ENCODE assay signal across 1 cellular context in the genomic region with DNA sequence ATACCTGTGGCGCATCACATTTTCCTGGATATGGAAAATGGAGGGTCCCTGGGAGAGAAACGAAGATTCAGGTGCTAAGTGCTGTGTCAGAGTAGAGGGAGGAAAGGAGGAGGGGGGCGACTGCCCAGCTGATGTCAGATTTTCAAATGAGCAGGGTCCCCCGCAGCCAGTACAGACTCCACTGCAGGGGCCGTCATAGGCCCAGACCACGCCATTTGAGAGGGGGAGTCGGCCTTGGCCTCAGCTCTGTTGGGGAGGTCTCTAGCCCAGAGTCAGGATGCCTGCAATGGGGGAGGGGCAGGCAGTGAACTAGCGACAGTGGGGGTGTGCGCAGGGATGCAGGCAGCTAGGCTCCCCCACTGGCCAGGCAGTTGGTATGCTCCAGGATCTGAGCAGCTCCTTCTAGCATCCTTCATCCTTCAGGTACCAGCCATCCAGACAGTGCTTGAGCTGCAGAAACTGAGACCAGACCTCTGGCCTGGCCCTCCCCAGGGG.
TF ChIP-seq lines count a peak whose summit lies in the region.

Gene BSCL2, minus strand, starts transcription at position 148 of the 495 bp plus-strand sequence. CDS start 229 bp downstream, outside the sequence.
Gene GNG3, plus strand, starts transcription at position 400 of the 495 bp plus-strand sequence. CDS start 620 bp downstream, outside the sequence.

TF ChIP-seq in WTC11, 78 proteins besides CTCF, POLR2A, EP300 and RAD21 (continued from another document and continues in another):
- TF ChIP-seq, protein P1, sequence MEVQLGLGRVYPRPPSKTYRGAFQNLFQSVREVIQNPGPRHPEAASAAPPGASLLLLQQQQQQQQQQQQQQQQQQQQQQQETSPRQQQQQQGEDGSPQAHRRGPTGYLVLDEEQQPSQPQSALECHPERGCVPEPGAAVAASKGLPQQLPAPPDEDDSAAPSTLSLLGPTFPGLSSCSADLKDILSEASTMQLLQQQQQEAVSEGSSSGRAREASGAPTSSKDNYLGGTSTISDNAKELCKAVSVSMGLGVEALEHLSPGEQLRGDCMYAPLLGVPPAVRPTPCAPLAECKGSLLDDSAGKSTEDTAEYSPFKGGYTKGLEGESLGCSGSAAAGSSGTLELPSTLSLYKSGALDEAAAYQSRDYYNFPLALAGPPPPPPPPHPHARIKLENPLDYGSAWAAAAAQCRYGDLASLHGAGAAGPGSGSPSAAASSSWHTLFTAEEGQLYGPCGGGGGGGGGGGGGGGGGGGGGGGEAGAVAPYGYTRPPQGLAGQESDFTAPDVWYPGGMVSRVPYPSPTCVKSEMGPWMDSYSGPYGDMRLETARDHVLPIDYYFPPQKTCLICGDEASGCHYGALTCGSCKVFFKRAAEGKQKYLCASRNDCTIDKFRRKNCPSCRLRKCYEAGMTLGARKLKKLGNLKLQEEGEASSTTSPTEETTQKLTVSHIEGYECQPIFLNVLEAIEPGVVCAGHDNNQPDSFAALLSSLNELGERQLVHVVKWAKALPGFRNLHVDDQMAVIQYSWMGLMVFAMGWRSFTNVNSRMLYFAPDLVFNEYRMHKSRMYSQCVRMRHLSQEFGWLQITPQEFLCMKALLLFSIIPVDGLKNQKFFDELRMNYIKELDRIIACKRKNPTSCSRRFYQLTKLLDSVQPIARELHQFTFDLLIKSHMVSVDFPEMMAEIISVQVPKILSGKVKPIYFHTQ (CRISPR knock-in tag; IDR thresholded peaks at IDR 0.05): no peak
- 0 out of 2 replicates have a peak, but pooled peaks have one; percentile 45 for TF ChIP-seq E2F1 (CRISPR knock-in tag; IDR thresholded peaks at IDR 0.05)
- TF ChIP-seq ERG (CRISPR knock-in tag; IDR thresholded peaks at IDR 0.05): no peak
- TF ChIP-seq CREM (CRISPR knock-in tag; IDR thresholded peaks at IDR 0.05): no peak
- no peak for TF ChIP-seq ZNF671 (CRISPR knock-in tag; IDR thresholded peaks at IDR 0.05)
- no peak for TF ChIP-seq SOX15 (CRISPR knock-in tag; IDR thresholded peaks at IDR 0.05)
- TF ChIP-seq TEAD4 (CRISPR knock-in tag; IDR thresholded peaks at IDR 0.05): no peak
- TF ChIP-seq E2F5 (CRISPR knock-in tag; IDR thresholded peaks at IDR 0.05): 0 out of 2 replicates have a peak, but pooled peaks have one; percentile 29
- TF ChIP-seq ZNF512 (CRISPR knock-in tag; IDR thresholded peaks at IDR 0.05; ENCODE audit: borderline replicate concordance): no peak
- TF ChIP-seq TEAD1 (CRISPR knock-in tag; IDR thresholded peaks at IDR 0.05): peak; percentile 86; the same call in 1 of the 2 replicates
- no peak for TF ChIP-seq RELA (CRISPR knock-in tag; IDR thresholded peaks at IDR 0.05; ENCODE audit: borderline replicate concordance)
- no peak for TF ChIP-seq IRF2 (CRISPR knock-in tag; IDR thresholded peaks at IDR 0.05; ENCODE audit: borderline replicate concordance, low read depth)
- TF ChIP-seq, protein P2, sequence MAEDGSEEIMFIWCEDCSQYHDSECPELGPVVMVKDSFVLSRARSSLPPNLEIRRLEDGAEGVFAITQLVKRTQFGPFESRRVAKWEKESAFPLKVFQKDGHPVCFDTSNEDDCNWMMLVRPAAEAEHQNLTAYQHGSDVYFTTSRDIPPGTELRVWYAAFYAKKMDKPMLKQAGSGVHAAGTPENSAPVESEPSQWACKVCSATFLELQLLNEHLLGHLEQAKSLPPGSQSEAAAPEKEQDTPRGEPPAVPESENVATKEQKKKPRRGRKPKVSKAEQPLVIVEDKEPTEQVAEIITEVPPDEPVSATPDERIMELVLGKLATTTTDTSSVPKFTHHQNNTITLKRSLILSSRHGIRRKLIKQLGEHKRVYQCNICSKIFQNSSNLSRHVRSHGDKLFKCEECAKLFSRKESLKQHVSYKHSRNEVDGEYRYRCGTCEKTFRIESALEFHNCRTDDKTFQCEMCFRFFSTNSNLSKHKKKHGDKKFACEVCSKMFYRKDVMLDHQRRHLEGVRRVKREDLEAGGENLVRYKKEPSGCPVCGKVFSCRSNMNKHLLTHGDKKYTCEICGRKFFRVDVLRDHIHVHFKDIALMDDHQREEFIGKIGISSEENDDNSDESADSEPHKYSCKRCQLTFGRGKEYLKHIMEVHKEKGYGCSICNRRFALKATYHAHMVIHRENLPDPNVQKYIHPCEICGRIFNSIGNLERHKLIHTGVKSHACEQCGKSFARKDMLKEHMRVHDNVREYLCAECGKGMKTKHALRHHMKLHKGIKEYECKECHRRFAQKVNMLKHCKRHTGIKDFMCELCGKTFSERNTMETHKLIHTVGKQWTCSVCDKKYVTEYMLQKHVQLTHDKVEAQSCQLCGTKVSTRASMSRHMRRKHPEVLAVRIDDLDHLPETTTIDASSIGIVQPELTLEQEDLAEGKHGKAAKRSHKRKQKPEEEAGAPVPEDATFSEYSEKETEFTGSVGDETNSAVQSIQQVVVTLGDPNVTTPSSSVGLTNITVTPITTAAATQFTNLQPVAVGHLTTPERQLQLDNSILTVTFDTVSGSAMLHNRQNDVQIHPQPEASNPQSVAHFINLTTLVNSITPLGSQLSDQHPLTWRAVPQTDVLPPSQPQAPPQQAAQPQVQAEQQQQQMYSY (CRISPR knock-in tag; IDR thresholded peaks at IDR 0.05): no peak
- TF ChIP-seq KAT7 (CRISPR knock-in tag; IDR thresholded peaks at IDR 0.05; ENCODE audit: borderline replicate concordance): no peak
- TF ChIP-seq ATF1 (CRISPR knock-in tag; IDR thresholded peaks at IDR 0.05): no peak
- no peak for TF ChIP-seq OVOL2 (CRISPR knock-in tag; IDR thresholded peaks at IDR 0.05; ENCODE audit: borderline replicate concordance)
- TF ChIP-seq HMGA2 (CRISPR knock-in tag; IDR thresholded peaks at IDR 0.05): no peak
- peak; percentile 87 for TF ChIP-seq ETV6 (CRISPR knock-in tag; IDR thresholded peaks at IDR 0.05)
- no peak for TF ChIP-seq NR1H2 (CRISPR knock-in tag; IDR thresholded peaks at IDR 0.05)
- TF ChIP-seq, protein P3, sequence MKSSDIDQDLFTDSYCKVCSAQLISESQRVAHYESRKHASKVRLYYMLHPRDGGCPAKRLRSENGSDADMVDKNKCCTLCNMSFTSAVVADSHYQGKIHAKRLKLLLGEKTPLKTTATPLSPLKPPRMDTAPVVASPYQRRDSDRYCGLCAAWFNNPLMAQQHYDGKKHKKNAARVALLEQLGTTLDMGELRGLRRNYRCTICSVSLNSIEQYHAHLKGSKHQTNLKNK (CRISPR knock-in tag; IDR thresholded peaks at IDR 0.05): no peak
- TF ChIP-seq ZNF317 (CRISPR knock-in tag; IDR thresholded peaks at IDR 0.05; ENCODE audit: borderline replicate concordance, low read depth): no peak
- TF ChIP-seq MYBL2 (CRISPR knock-in tag; IDR thresholded peaks at IDR 0.05): no peak
- no peak for TF ChIP-seq ZNF416 (CRISPR knock-in tag; IDR thresholded peaks at IDR 0.05)
- TF ChIP-seq TP53 (CRISPR knock-in tag; IDR thresholded peaks at IDR 0.05): peak; percentile 42; the same call in 1 of the 2 replicates
- TF ChIP-seq ZNF281 (CRISPR knock-in tag; IDR thresholded peaks at IDR 0.05): peak; percentile 100
- no peak for TF ChIP-seq SMAD4 (CRISPR knock-in tag; IDR thresholded peaks at IDR 0.05)
- TF ChIP-seq JAZF1 (CRISPR knock-in tag; IDR thresholded peaks at IDR 0.05): no peak
- no peak for TF ChIP-seq CDX4 (CRISPR knock-in tag; IDR thresholded peaks at IDR 0.05; ENCODE audit: borderline replicate concordance)
- TF ChIP-seq, protein P4, sequence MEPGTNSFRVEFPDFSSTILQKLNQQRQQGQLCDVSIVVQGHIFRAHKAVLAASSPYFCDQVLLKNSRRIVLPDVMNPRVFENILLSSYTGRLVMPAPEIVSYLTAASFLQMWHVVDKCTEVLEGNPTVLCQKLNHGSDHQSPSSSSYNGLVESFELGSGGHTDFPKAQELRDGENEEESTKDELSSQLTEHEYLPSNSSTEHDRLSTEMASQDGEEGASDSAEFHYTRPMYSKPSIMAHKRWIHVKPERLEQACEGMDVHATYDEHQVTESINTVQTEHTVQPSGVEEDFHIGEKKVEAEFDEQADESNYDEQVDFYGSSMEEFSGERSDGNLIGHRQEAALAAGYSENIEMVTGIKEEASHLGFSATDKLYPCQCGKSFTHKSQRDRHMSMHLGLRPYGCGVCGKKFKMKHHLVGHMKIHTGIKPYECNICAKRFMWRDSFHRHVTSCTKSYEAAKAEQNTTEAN (CRISPR knock-in tag; IDR thresholded peaks at IDR 0.05): no peak
- TF ChIP-seq, protein P5, sequence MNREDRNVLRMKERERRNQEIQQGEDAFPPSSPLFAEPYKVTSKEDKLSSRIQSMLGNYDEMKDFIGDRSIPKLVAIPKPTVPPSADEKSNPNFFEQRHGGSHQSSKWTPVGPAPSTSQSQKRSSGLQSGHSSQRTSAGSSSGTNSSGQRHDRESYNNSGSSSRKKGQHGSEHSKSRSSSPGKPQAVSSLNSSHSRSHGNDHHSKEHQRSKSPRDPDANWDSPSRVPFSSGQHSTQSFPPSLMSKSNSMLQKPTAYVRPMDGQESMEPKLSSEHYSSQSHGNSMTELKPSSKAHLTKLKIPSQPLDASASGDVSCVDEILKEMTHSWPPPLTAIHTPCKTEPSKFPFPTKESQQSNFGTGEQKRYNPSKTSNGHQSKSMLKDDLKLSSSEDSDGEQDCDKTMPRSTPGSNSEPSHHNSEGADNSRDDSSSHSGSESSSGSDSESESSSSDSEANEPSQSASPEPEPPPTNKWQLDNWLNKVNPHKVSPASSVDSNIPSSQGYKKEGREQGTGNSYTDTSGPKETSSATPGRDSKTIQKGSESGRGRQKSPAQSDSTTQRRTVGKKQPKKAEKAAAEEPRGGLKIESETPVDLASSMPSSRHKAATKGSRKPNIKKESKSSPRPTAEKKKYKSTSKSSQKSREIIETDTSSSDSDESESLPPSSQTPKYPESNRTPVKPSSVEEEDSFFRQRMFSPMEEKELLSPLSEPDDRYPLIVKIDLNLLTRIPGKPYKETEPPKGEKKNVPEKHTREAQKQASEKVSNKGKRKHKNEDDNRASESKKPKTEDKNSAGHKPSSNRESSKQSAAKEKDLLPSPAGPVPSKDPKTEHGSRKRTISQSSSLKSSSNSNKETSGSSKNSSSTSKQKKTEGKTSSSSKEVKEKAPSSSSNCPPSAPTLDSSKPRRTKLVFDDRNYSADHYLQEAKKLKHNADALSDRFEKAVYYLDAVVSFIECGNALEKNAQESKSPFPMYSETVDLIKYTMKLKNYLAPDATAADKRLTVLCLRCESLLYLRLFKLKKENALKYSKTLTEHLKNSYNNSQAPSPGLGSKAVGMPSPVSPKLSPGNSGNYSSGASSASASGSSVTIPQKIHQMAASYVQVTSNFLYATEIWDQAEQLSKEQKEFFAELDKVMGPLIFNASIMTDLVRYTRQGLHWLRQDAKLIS (CRISPR knock-in tag; IDR thresholded peaks at IDR 0.05; ENCODE audit: borderline replicate concordance): no peak
- peak; percentile 75; the same call in 1 of the 2 replicates for TF ChIP-seq CBFB (CRISPR knock-in tag; IDR thresholded peaks at IDR 0.05; ENCODE audit: low read depth)
- TF ChIP-seq GRHL2 (CRISPR knock-in tag; IDR thresholded peaks at IDR 0.05; ENCODE audit: insufficient replicate concordance, severe bottlenecking): no peak
- no peak for TF ChIP-seq NR2C2 (CRISPR knock-in tag; IDR thresholded peaks at IDR 0.05)
